8 cellular contexts compared by ENCODE assay signal in the genomic region with DNA sequence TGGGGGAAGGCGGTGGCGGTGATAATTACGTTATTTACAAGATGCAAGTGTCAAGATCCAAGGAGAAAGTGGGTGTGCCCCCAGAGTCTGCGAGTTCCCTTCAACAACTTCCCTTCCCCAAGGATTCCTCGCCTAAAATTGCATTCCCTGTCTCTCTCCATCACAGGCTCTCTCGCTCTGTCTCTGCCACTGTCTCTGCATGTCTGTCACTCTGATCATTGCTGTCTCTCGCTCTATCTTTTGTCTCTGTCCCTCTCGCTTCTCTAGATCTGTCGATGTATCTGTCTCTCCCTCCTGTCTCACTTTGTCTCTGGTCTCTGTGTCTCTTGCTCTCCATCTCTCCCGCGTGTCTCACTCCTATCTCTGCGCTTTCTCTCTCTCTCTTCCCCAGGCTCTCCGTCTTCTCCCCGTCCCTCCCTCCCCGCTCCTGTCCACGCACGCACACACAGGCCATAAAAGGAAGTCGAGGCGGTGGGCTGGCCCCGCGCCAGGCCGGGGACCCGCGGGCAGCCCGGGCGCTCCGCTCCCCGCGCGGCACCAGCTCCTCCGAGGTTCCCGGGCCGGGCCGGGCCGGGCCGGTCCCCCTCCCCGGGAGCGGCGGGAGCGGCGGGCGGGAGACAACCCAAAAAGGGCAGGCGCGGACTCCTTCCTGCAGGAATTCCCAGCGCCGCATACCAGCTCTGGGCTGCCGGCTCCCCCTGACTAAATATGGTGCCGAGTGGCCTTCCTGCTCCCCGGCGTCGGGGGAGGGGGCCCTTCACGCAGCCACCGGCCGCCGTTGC. TPM values are rescaled to one million over a fixed set of nuclear protein-coding genes. Genes with fewer than 3 reads are reported as not detected.
DNase-seq lines count a peak whose midpoint lies in the region; ATAC-seq and TF ChIP-seq lines count a peak whose summit lies in the region.

No MANE protein-coding gene starts in this region.

- CTCF ChIA-PET in OCI-LY7 (lab: Charles Lee; ENCODE audit: unreplicated experiment): no interaction called here

- no peak for TF ChIP-seq EP300 in esophagus muscularis mucosa (IDR thresholded peaks at IDR 0.05)

- TF ChIP-seq CTCF in CD14-positive monocyte (IDR thresholded peaks at IDR 0.05) (no peak), OCI-LY7 (conservative IDR thresholded peaks at IDR 0.05; ENCODE audit: low read length) (no peak), esophagus muscularis mucosa (IDR thresholded peaks at IDR 0.05) (peak in 1 of 3 experiments; percentile 7), natural killer cell (IDR thresholded peaks at IDR 0.05) (no peak)

- H3K4me1 Mint-ChIP-seq in CD14-positive monocyte (peaks cover 11% of the 10 kb centered on the region), natural killer cell (peaks cover 0 to 5% of the 10 kb centered on the region in 2 donors)

- peak overlapping the region; percentile 65 to 95 for H3K4me3 Mint-ChIP-seq in CD14-positive monocyte
- peak overlapping the region; percentile 2 for H3K4me3 Mint-ChIP-seq in natural killer cell

- intact Hi-C loops in CD14-positive monocyte (cut with micrococcal nuclease) (no loop called here), OCI-LY7 (cut with micrococcal nuclease; ENCODE audit: unreplicated experiment) (loop anchor here (2.0 kb wide), 1 partner anchor 239 kb away; no protein-coding TSS in a partner anchor), esophagus muscularis mucosa (cut with DNase I) (loop anchor here (10.0 kb wide), 1 partner anchor 207 kb away; no protein-coding TSS in a partner anchor), natural killer cell (cut with micrococcal nuclease) (no loop called here)

- peak overlapping the region; percentile 96 for H3K4me2 ChIP-seq in OCI-LY7 (ENCODE audit: low read length)

- H3K27me3 ChIP-seq in esophagus muscularis mucosa: peaks cover 0 to 19% (median 0%) of the 10 kb centered on the region in 4 donors

- peaks cover 47 to 58% (median 49%) of the 10 kb centered on the region in 3 donors for H3K27me3 Mint-ChIP-seq in CD14-positive monocyte (ENCODE audit: low read depth in 3 of 3)
- peaks cover 26 to 38% of the 10 kb centered on the region in 2 donors for H3K27me3 Mint-ChIP-seq in natural killer cell (ENCODE audit: low read depth in 2 of 2)

- H3K9me2 ChIP-seq in OCI-LY7 (ENCODE audit: insufficient read depth, low read length): no peaks in the 10 kb centered on the region

- peaks cover 54% of the 10 kb centered on the region for H3K4me1 ChIP-seq in OCI-LY7 (ENCODE audit: insufficient read depth, low read length, poor library complexity, severe bottlenecking)
- peaks cover 16 to 61% (median 48%) of the 10 kb centered on the region in 4 donors for H3K4me1 ChIP-seq in esophagus muscularis mucosa

- POLR2A ChIA-PET in OCI-LY7 (lab: Charles Lee): no interaction called here

- BruUV-seq in OCI-LY7 (replicated peaks; lab: Mats Ljungman, UMichigan): no TSS peak

- H3K36me3 Mint-ChIP-seq in CD14-positive monocyte (peaks cover 0 to 5% of the 10 kb centered on the region in 2 donors), natural killer cell (no peaks in the 10 kb centered on the region)

- H3K36me3 ChIP-seq in OCI-LY7 (ENCODE audit: insufficient read depth, low read length): no peaks in the 10 kb centered on the region
- H3K36me3 ChIP-seq in esophagus muscularis mucosa: peaks cover 0 to 17% (median 0%) of the 10 kb centered on the region in 4 donors

- no peak for DNase-seq in CD14-positive monocyte (ENCODE audit: low spot score)
- DNase-seq in OCI-LY7 (ENCODE audit: low spot score): no peak
- DNase-seq in esophagus muscularis mucosa (ENCODE audit: extremely low spot score): no peak
- DNase-seq in natural killer cell: no peak

- H3K27ac Mint-ChIP-seq in CD14-positive monocyte: peak overlapping the region in 2 of 7 donors; percentile 54 to 75
- H3K27ac Mint-ChIP-seq in natural killer cell: no peak overlapping the region

- no peaks in the 10 kb centered on the region for H3K9me3 ChIP-seq in OCI-LY7 (ENCODE audit: low read length)
- no peaks in the 10 kb centered on the region for H3K9me3 ChIP-seq in esophagus muscularis mucosa

- 0% methylated on average over 19 of the region's 55 CpGs for WGBS in esophagus muscularis mucosa

- no peaks in the 10 kb centered on the region for H4K20me1 ChIP-seq in OCI-LY7 (ENCODE audit: insufficient read depth, low read length)

- H3K4me3 ChIP-seq in OCI-LY7 (ENCODE audit: low read depth, low read length, poor library complexity, severe bottlenecking) (peak overlapping the region; percentile 73), esophagus muscularis mucosa (peak overlapping the region; percentile 67 to 79 (median 72))

- ATAC-seq in natural killer cell: no peak
- ATAC-seq in HG03571 (IDR thresholded peaks at IDR 0.05; ENCODE audit: unreplicated experiment): no peak
- no peak for ATAC-seq in HG03108 (IDR thresholded peaks at IDR 0.05; ENCODE audit: unreplicated experiment)
- no peak for ATAC-seq in HG02678 (IDR thresholded peaks at IDR 0.05; ENCODE audit: unreplicated experiment)
- no peak for ATAC-seq in HG03135 (IDR thresholded peaks at IDR 0.05; ENCODE audit: unreplicated experiment)

- H3K79me2 ChIP-seq in OCI-LY7 (ENCODE audit: insufficient read depth, low read depth, low read length): peaks cover 14% of the 10 kb centered on the region

- H3K9me3 Mint-ChIP-seq in CD14-positive monocyte (peaks cover 0 to 7% (median 4%) of the 10 kb centered on the region in 7 donors), natural killer cell (no peaks in the 10 kb centered on the region)

- TF ChIP-seq POLR2A in esophagus muscularis mucosa (IDR thresholded peaks at IDR 0.05; ENCODE audit: low read depth): no peak

- H3K27ac ChIP-seq in OCI-LY7 (ENCODE audit: low read depth, low read length, poor library complexity, severe bottlenecking) (no peak overlapping the region), esophagus muscularis mucosa (replicated peaks in 1 of 4) (peak overlapping the region; percentile 95 to 98 (median 95))

- H2AFZ ChIP-seq in OCI-LY7 (ENCODE audit: low read length): peak overlapping the region; percentile 44; the same call in 1 of the 2 replicates

RNA-seq across cellular contexts. Expression of a gene that starts 1.1 kb away (rescaled TPM):
- under 1 TPM in 1 of 2 donors, not detected in 1; 0.06 TPM for polyA plus RNA-seq in CD14-positive monocyte
- 5.7 and 7.9 TPM in 2 replicates for total RNA-seq in OCI-LY7 (2014; rRNA removed; shearing (Covaris generic))
- total RNA-seq in OCI-LY7 (2022) (33.3 and 33.8 TPM in 2 replicates), esophagus muscularis mucosa (over 10,000 TPM in 3 of 4 donors, 1,000 to 10,000 TPM in 1; 9,583 to 20,476 (median 14,208) TPM), natural killer cell (under 1 TPM in 1 of 3 donors, not detected in 2; 0.30 TPM)

RNA-seq across cellular contexts. Expression of a gene that starts 30.4 kb away (rescaled TPM):
- polyA plus RNA-seq in CD14-positive monocyte: 10 to 100 TPM; 24.7 to 27.3 TPM
- 33.7 and 36.6 TPM in 2 replicates for total RNA-seq in OCI-LY7 (2014; rRNA removed; shearing (Covaris generic))
- total RNA-seq in OCI-LY7 (2022): 62.8 and 75.6 TPM in 2 replicates
- 10 to 100 TPM; 25.2 to 36.1 (median 32.0) TPM for total RNA-seq in esophagus muscularis mucosa
- total RNA-seq in natural killer cell: 10 to 100 TPM; 21.4 to 23.2 (median 23.1) TPM

Comparison
In these comparisons a context has a peak if more than half of its experiments do, and no peak if none do; other contexts are left out.
1. RNA of a gene that starts 1.1 kb away (total RNA-seq): 9,583 to 20,476 TPM in esophagus muscularis mucosa; 5.7 to 33.8 TPM in OCI-LY7 and 0.30 TPM in natural killer cell; every median in the first group is over 100 times any median in the second.
2. intact Hi-C loops: an anchor here in OCI-LY7 (2.0 kb wide) and esophagus muscularis mucosa (10.0 kb wide); none called in CD14-positive monocyte and natural killer cell.